1 cellular context compared by ENCODE assay signal in the genomic region with DNA sequence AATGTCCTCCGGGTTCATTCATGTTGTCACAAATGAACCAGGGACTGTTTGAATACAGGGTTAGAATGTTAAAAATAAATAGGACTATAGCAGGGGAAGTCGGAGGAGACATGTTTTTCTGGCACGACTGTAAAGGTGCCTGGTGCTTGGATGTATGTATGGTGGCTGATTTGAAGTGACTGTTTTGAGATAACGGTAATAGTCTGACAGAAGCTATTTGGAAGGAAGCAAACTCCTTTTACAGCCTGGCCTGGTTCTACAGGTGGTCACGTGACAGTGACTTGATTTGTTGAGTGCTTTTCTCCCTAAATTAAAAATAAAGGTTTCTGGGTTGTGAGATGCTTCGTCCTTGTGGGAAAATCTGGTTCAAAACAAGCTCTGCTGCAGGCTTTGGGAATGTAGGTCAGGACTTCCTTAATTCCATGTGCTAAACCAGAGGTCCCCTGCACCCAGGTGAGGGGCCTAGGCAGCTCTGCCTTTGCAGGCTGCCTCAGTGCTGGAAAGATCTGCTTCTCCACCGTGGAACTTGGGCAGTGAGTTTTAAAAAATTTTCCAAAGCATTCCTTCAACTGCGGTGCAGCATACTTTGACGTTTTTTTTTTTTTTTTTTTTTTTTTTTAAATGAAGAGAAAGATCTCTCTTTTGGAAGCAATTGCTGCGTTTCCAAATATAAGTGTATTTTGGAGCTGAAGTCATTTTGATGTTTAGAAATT.
TF ChIP-seq lines count a peak whose summit lies in the region.

No MANE protein-coding gene starts in this region.

TF ChIP-seq in HEK293, 187 proteins besides CTCF, POLR2A, EP300 and RAD21:
- TF ChIP-seq, protein P1, sequence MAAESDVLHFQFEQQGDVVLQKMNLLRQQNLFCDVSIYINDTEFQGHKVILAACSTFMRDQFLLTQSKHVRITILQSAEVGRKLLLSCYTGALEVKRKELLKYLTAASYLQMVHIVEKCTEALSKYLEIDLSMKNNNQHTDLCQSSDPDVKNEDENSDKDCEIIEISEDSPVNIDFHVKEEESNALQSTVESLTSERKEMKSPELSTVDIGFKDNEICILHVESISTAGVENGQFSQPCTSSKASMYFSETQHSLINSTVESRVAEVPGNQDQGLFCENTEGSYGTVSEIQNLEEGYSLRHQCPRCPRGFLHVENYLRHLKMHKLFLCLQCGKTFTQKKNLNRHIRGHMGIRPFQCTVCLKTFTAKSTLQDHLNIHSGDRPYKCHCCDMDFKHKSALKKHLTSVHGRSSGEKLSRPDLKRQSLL (tag by site-specific recombination; IDR thresholded peaks at IDR 0.05) = no peak
- TF ChIP-seq SCRT2 (tag by site-specific recombination; IDR thresholded peaks at IDR 0.05) = peak; percentile 84
- TF ChIP-seq GFI1B (tag by site-specific recombination; IDR thresholded peaks at IDR 0.05) = no peak
- TF ChIP-seq, protein P2, sequence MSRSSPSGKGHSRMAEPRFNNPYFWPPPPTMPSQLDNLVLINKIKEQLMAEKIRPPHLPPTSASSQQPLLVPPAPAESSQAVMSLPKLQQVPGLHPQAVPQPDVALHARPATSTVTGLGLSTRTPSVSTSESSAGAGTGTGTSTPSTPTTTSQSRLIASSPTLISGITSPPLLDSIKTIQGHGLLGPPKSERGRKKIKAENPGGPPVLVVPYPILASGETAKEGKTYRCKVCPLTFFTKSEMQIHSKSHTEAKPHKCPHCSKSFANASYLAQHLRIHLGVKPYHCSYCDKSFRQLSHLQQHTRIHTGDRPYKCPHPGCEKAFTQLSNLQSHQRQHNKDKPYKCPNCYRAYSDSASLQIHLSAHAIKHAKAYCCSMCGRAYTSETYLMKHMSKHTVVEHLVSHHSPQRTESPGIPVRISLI (tag by site-specific recombination; IDR thresholded peaks at IDR 0.05) = peak; percentile 76
TF ChIP-seq in HEK293: peak in this region for 2.
